In the genomic region with DNA sequence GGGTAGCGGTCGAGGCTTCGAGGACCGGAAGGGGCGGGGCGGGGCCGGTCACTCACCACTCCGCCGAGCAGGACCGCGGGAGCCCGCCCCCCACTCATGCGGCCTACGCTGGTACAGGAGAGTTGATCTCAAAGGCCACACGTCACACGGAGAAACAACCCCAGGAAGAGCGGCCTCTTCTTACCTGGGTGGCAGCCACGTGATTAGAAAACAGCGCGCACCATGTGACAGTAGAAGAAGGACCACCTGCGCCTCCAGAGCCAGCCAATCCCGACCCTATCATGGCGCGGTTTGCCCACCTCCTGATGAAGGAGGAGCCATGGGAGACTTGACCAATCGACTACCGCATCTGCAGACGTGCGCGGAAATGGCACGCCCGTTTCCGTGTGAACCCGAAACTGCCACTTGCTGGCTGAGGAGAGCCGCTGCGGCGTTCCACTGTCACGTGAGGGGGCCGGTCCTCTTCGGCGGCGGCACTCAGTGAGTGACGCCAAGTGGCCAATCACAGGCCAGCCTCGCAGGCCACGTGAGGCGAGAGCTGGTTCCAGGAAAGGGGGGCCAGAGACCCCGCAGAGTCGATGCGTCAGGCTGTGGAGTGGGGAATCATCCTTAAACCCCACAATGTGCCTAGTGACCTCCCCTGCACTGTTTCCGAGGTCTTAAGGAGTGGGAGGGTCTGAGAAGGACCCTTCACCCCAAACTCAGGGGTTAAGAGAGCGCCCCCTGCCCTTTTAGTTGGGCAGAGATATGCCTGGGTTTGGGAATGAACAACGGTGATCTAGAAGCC, we compare ENCODE assay signal across 1 cellular context.
TF ChIP-seq lines count a peak whose summit lies in the region.

A gene with protein sequence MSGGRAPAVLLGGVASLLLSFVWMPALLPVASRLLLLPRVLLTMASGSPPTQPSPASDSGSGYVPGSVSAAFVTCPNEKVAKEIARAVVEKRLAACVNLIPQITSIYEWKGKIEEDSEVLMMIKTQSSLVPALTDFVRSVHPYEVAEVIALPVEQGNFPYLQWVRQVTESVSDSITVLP (minus strand): TSS at position 205 of the 787 bp plus-strand sequence. CDS start 107 bp downstream, at position 98.

TF ChIP-seq in K562, 482 proteins besides CTCF, POLR2A, EP300 and RAD21 (continued from another document and continues in another):
- peak; percentile 76; the same call in 1 of the 2 replicates for TF ChIP-seq JUND (IDR thresholded peaks at IDR 0.05; ENCODE audit: borderline replicate concordance, low read depth, low read length)
- TF ChIP-seq JUND (tag; IDR thresholded peaks at IDR 0.05; ENCODE audit: borderline replicate concordance, low read depth, low read length), result peak; percentile 39; the same call in 1 of the 3 replicates
- no peak for TF ChIP-seq TGIF2 (CRISPR knock-in tag; IDR thresholded peaks at IDR 0.05)
- peak; percentile 82 for TF ChIP-seq GATAD2A (IDR thresholded peaks at IDR 0.05)
- no peak for TF ChIP-seq ARID2 (IDR thresholded peaks at IDR 0.05)
- no peak for TF ChIP-seq TARDBP (IDR thresholded peaks at IDR 0.05)
- TF ChIP-seq ZFP30 (CRISPR knock-in tag; IDR thresholded peaks at IDR 0.05; ENCODE audit: borderline replicate concordance), result no peak
- TF ChIP-seq PTTG1 (tag; IDR thresholded peaks at IDR 0.05; ENCODE audit: low read depth), result no peak
- peak in 1 of 2 experiments; percentile 72; a peak in 2 of 4 replicates for TF ChIP-seq SRF (CRISPR knock-in tag; IDR thresholded peaks at IDR 0.05)
- TF ChIP-seq ATF1 (CRISPR knock-in tag; IDR thresholded peaks at IDR 0.05), result no peak
- TF ChIP-seq ATF1 (tag; IDR thresholded peaks at IDR 0.05), result peak; percentile 97
- no peak; the same call in 1 of the 2 replicates for TF ChIP-seq NFRKB (IDR thresholded peaks at IDR 0.05; ENCODE audit: low read depth)
- no peak for TF ChIP-seq ZNF586 (CRISPR knock-in tag; conservative IDR thresholded peaks at IDR 0.05)
- TF ChIP-seq MTA2 (IDR thresholded peaks at IDR 0.05; ENCODE audit: low read depth), result peak; percentile 39; the same call in 1 of the 2 replicates
- no peak for TF ChIP-seq ZC3H11A (IDR thresholded peaks at IDR 0.05; ENCODE audit: low read depth, low read length)
- no peak for TF ChIP-seq NFE2L1 (tag; IDR thresholded peaks at IDR 0.05; ENCODE audit: borderline replicate concordance, low read depth)
- no peak for TF ChIP-seq THRAP3 (IDR thresholded peaks at IDR 0.05; ENCODE audit: borderline replicate concordance)
- TF ChIP-seq NFE2 (IDR thresholded peaks at IDR 0.05; ENCODE audit: low read depth), result no peak; the same call in 1 of the 2 replicates
- peak; percentile 49; the same call in 1 of the 2 replicates for TF ChIP-seq ZNF436 (CRISPR knock-in tag; IDR thresholded peaks at IDR 0.05)
- no peak for TF ChIP-seq ZNF696 (CRISPR knock-in tag; conservative IDR thresholded peaks at IDR 0.05)
- TF ChIP-seq SAFB (IDR thresholded peaks at IDR 0.05; ENCODE audit: borderline replicate concordance, low read depth, low read length), result peak; percentile 66; the same call in 1 of the 2 replicates
- TF ChIP-seq, protein P1, sequence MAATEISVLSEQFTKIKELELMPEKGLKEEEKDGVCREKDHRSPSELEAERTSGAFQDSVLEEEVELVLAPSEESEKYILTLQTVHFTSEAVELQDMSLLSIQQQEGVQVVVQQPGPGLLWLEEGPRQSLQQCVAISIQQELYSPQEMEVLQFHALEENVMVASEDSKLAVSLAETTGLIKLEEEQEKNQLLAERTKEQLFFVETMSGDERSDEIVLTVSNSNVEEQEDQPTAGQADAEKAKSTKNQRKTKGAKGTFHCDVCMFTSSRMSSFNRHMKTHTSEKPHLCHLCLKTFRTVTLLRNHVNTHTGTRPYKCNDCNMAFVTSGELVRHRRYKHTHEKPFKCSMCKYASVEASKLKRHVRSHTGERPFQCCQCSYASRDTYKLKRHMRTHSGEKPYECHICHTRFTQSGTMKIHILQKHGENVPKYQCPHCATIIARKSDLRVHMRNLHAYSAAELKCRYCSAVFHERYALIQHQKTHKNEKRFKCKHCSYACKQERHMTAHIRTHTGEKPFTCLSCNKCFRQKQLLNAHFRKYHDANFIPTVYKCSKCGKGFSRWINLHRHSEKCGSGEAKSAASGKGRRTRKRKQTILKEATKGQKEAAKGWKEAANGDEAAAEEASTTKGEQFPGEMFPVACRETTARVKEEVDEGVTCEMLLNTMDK (IDR thresholded peaks at IDR 0.05; ENCODE audit: borderline replicate concordance, insufficient read depth, low read depth, low read length, poor library complexity, severe bottlenecking), result peak; percentile 75
- TF ChIP-seq, protein P2, sequence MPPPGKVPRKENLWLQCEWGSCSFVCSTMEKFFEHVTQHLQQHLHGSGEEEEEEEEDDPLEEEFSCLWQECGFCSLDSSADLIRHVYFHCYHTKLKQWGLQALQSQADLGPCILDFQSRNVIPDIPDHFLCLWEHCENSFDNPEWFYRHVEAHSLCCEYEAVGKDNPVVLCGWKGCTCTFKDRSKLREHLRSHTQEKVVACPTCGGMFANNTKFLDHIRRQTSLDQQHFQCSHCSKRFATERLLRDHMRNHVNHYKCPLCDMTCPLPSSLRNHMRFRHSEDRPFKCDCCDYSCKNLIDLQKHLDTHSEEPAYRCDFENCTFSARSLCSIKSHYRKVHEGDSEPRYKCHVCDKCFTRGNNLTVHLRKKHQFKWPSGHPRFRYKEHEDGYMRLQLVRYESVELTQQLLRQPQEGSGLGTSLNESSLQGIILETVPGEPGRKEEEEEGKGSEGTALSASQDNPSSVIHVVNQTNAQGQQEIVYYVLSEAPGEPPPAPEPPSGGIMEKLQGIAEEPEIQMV (tag; conservative IDR thresholded peaks at IDR 0.05; ENCODE audit: low read depth), result no peak
- TF ChIP-seq TCF7L2 (IDR thresholded peaks at IDR 0.05; ENCODE audit: low read depth, low read length), result peak; percentile 60; the same call in 1 of the 2 replicates
- no peak; the same call in 1 of the 2 replicates for TF ChIP-seq MEF2D (tag; conservative IDR thresholded peaks at IDR 0.05; ENCODE audit: low read depth)
- peak; percentile 89 to 91 for TF ChIP-seq NRF1 (conservative IDR thresholded peaks at IDR 0.05 in 1 of 2, IDR thresholded peaks at IDR 0.05 in 1 of 2)
- TF ChIP-seq CCNT2 (IDR thresholded peaks at IDR 0.05; ENCODE audit: borderline replicate concordance, extremely low read depth, insufficient read length, low read depth, low read length), result peak; percentile 86
- TF ChIP-seq ZBTB49 (CRISPR knock-in tag; IDR thresholded peaks at IDR 0.05; ENCODE audit: borderline replicate concordance), result no peak
- TF ChIP-seq ZNF740 (CRISPR knock-in tag; IDR thresholded peaks at IDR 0.05), result no peak
- no peak for TF ChIP-seq ZNF740 (tag; IDR thresholded peaks at IDR 0.05)
- peak; percentile 100 for TF ChIP-seq MNT (conservative IDR thresholded peaks at IDR 0.05)
- TF ChIP-seq CREM (IDR thresholded peaks at IDR 0.05; ENCODE audit: low read depth), result peak; percentile 93
- TF ChIP-seq HNRNPH1 (optimal IDR thresholded peaks at IDR 0.05; ENCODE audit: low read depth, low read length), result no peak
- peak; percentile 81 for TF ChIP-seq FOS (IDR thresholded peaks at IDR 0.05; ENCODE audit: extremely low read depth, insufficient read length)
- no peak for TF ChIP-seq ZNF324 (CRISPR knock-in tag; IDR thresholded peaks at IDR 0.05)
- TF ChIP-seq, protein P3, sequence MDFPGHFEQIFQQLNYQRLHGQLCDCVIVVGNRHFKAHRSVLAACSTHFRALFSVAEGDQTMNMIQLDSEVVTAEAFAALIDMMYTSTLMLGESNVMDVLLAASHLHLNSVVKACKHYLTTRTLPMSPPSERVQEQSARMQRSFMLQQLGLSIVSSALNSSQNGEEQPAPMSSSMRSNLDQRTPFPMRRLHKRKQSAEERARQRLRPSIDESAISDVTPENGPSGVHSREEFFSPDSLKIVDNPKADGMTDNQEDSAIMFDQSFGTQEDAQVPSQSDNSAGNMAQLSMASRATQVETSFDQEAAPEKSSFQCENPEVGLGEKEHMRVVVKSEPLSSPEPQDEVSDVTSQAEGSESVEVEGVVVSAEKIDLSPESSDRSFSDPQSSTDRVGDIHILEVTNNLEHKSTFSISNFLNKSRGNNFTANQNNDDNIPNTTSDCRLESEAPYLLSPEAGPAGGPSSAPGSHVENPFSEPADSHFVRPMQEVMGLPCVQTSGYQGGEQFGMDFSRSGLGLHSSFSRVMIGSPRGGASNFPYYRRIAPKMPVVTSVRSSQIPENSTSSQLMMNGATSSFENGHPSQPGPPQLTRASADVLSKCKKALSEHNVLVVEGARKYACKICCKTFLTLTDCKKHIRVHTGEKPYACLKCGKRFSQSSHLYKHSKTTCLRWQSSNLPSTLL (IDR thresholded peaks at IDR 0.05), result no peak
- no peak for TF ChIP-seq TAF7 (tag; IDR thresholded peaks at IDR 0.05)
- peak; percentile 86 for TF ChIP-seq GMEB1 (CRISPR knock-in tag; IDR thresholded peaks at IDR 0.05)
- TF ChIP-seq, protein P4, sequence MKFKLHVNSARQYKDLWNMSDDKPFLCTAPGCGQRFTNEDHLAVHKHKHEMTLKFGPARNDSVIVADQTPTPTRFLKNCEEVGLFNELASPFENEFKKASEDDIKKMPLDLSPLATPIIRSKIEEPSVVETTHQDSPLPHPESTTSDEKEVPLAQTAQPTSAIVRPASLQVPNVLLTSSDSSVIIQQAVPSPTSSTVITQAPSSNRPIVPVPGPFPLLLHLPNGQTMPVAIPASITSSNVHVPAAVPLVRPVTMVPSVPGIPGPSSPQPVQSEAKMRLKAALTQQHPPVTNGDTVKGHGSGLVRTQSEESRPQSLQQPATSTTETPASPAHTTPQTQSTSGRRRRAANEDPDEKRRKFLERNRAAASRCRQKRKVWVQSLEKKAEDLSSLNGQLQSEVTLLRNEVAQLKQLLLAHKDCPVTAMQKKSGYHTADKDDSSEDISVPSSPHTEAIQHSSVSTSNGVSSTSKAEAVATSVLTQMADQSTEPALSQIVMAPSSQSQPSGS (CRISPR knock-in tag; IDR thresholded peaks at IDR 0.05), result no peak
- TF ChIP-seq KDM4B (IDR thresholded peaks at IDR 0.05; ENCODE audit: borderline replicate concordance in 2 of 2, low read depth in 1 of 2), result peak in 1 of 2 experiments; percentile 99; a peak in 2 of 4 replicates
- TF ChIP-seq ZBTB34 (CRISPR knock-in tag; IDR thresholded peaks at IDR 0.05), result no peak; the same call in 1 of the 2 replicates
- TF ChIP-seq PTBP1 (IDR thresholded peaks at IDR 0.05; ENCODE audit: low read depth, low read length), result no peak
